8 cellular contexts compared by ENCODE assay signal in genomic region chr1:187073035-187073560, GRCh38.
DNase-seq lines count a peak whose midpoint lies in the region; ATAC-seq, FAIRE-seq and TF ChIP-seq lines count a peak whose summit lies in the region.
"Not testable (repeated sequence)": the region's sequence is repeated elsewhere in the genome, so short reads cannot be mapped to it uniquely, and the experiment has no call there.

No MANE protein-coding gene starts in this region.

- POLR2A ChIA-PET in A549 (lab: Yijun Ruan, JAX): not testable (repeated sequence)

- H3K4me1 ChIP-seq in A549: not testable (repeated sequence)

- not testable (repeated sequence) for H3K4me2 ChIP-seq in A549

- not testable (repeated sequence) for H3K36me3 Mint-ChIP-seq in activated T-cell treated with anti-CD3 and anti-CD28 coated beads, Interleukin-2, amount 50 U/mL, for 4 hours (ENCODE audit: insufficient read depth); effector memory CD8-positive, alpha-beta T cell (ENCODE audit: insufficient read depth); nephron (ENCODE audit: low read depth)

- TF ChIP-seq CTCF in A549 (IDR thresholded peaks at IDR 0.05); GM12875 (IDR thresholded peaks at IDR 0.05; ENCODE audit: borderline replicate concordance, insufficient read depth, low read depth, low read length); nephron (IDR thresholded peaks at IDR 0.05; ENCODE audit: unreplicated experiment in 3 of 3): not testable (repeated sequence)

- peak overlapping the region; percentile 81 for H3K4me3 Mint-ChIP-seq in activated T-cell treated with anti-CD3 and anti-CD28 coated beads, Interleukin-2, amount 50 U/mL, for 4 hours
- peak overlapping the region; percentile 91 to 96 for H3K4me3 Mint-ChIP-seq in effector memory CD8-positive, alpha-beta T cell
- H3K4me3 Mint-ChIP-seq in nephron: peak overlapping the region; percentile 14 to 79 (median 37)

- H3K27me3 Mint-ChIP-seq in activated T-cell treated with anti-CD3 and anti-CD28 coated beads, Interleukin-2, amount 50 U/mL, for 4 hours (ENCODE audit: low read depth); effector memory CD8-positive, alpha-beta T cell; nephron (ENCODE audit: low read depth): not testable (repeated sequence)

- TF ChIP-seq EP300 in A549 (IDR thresholded peaks at IDR 0.05): not testable (repeated sequence)

- WGBS in A549 (ENCODE audit: missing lambda C conversion rate): 75% methylated on average over 11 of the region's 13 CpGs

- not testable (repeated sequence) for H3K27ac ChIP-seq in A549

- H3K27ac Mint-ChIP-seq in effector memory CD8-positive, alpha-beta T cell: peak overlapping the region; percentile 67 to 79
- peak overlapping the region in 1 of 3 experiments; percentile 17 for H3K27ac Mint-ChIP-seq in nephron

- FAIRE-seq in A549 (lab: Jason Lieb, UNC): not testable (repeated sequence)

- CTCF ChIA-PET in A549 (lab: Yijun Ruan, JAX): not testable (repeated sequence)

- H3K4me3 ChIP-seq in A549: peak overlapping the region; percentile 26; the same call in 2 of the 3 replicates
- H3K4me3 ChIP-seq in GM12875 (ENCODE audit: low read depth, low read length): peak overlapping the region; percentile 50

- DNase-seq in A549 (ENCODE audit: low read depth in 1 of 2, low spot score in 1 of 2); activated T-cell treated with anti-CD3 and anti-CD28 coated beads, Interleukin-2, amount 50 U/mL, for 4 hours: not testable (repeated sequence)
- DNase-seq in effector memory CD8-positive, alpha-beta T cell: peak in 1 of 3 experiments; percentile 1

- H3K4me1 Mint-ChIP-seq in activated T-cell treated with anti-CD3 and anti-CD28 coated beads, Interleukin-2, amount 50 U/mL, for 4 hours (ENCODE audit: low read depth); effector memory CD8-positive, alpha-beta T cell (ENCODE audit: low read depth in 2 of 2); nephron: not testable (repeated sequence)

- not testable (repeated sequence) for H3K9me3 Mint-ChIP-seq in activated T-cell treated with anti-CD3 and anti-CD28 coated beads, Interleukin-2, amount 50 U/mL, for 4 hours; effector memory CD8-positive, alpha-beta T cell
- H3K9me3 Mint-ChIP-seq in nephron: peaks cover 12% of the 10 kb centered on the region

- not testable (repeated sequence) for TF ChIP-seq RAD21 in A549 (conservative IDR thresholded peaks at IDR 0.05 in 1 of 2, IDR thresholded peaks at IDR 0.05 in 1 of 2)

- TF ChIP-seq POLR2A in A549 (IDR thresholded peaks at IDR 0.05; ENCODE audit: low read length): not testable (repeated sequence)
- 0 out of 2 replicates have a peak, but pooled peaks have one; percentile 29 for TF ChIP-seq POLR2A in Raji (IDR thresholded peaks at IDR 0.05; ENCODE audit: insufficient read depth, low read depth, low read length)

- not testable (repeated sequence) for H3K9me3 ChIP-seq in A549

- ATAC-seq in A549; effector memory CD8-positive, alpha-beta T cell (replicated peaks): not testable (repeated sequence)
- ATAC-seq in GM19463 (IDR thresholded peaks at IDR 0.05; ENCODE audit: unreplicated experiment) (peak; percentile 35), HG03039 (IDR thresholded peaks at IDR 0.05; ENCODE audit: unreplicated experiment) (peak; percentile 20)
- ATAC-seq in activated T-cell treated with anti-CD3 and anti-CD28 coated beads, Interleukin-2, amount 50 U/mL, for 4 hours: peak in 1 of 2 donors; percentile 15

Comparison
In these comparisons a context has a peak if more than half of its experiments do, and no peak if none do; other contexts are left out.
1. H3K4me3 Mint-ChIP-seq: peak in every context shown above with its lines; median percentile 94 in effector memory CD8-positive, alpha-beta T cell; 81 in activated T-cell treated with anti-CD3 and anti-CD28 coated beads, Interleukin-2, amount 50 U/mL, for 4 hours; 37 in nephron.